8 cellular contexts compared by ENCODE assay signal in the genomic region with DNA sequence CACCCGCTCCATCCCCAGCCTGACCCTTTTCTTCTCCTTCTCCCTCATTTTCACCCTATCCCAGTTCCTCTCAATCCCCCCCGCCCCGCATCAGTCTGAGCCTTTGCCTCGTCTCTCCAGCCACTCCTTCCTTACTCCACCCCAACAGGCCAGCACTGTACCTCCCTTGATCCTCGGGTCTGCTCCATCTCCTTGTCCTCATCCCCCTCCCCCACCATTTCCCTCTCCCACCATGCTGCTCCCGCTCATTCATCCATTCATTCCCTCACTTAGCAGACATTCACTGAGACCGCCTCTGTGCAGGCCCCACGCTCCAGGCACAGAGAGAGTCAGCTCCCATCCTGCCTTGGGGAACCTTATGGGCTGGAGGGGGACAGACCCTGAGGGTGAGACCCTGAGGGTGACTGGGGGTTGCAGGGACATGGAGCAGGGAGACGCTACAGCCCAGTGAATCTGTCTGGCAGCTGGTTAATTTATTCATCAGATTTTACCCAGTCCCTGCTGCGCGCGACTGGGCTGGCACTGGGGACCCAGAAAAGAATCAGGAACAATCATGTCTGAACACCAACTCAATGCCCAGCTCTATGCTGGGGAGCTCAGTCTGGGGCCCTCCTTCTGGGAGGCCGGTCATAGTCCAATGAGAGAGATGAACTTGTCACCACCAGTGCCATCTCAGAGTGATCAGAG. TPM values are rescaled to one million over a fixed set of nuclear protein-coding genes. Genes with fewer than 3 reads are reported as not detected.
DNase-seq lines count a peak whose midpoint lies in the region; ATAC-seq and TF ChIP-seq lines count a peak whose summit lies in the region.

No MANE protein-coding gene starts in this region.

- intact Hi-C loops in gastrocnemius medialis (cut with DNase I; ENCODE audit: low total_unique reads) = loop anchor here (5.0 to 10.0 kb wide), 2 partner anchors 64 to 219 kb away; a partner anchor contains a TSS

- in situ Hi-C loops in gastrocnemius medialis (cut with MboI; ENCODE audit: low sequenced_read_pairs in 4 of 4) = no loop called here

- H3K4me3 ChIP-seq in H7 (ENCODE audit: insufficient read depth, low read depth, low read length) = peak overlapping the region; percentile 64
- H3K4me3 ChIP-seq in fibroblast of mammary gland (ENCODE audit: control insufficient read depth, low read depth, low read length) = peak overlapping the region; percentile 66
- H3K4me3 ChIP-seq in gastrocnemius medialis = peak overlapping the region; percentile 60 to 81 (median 73)

- H3K36me3 ChIP-seq in H7 (replicated peaks; ENCODE audit: control insufficient read depth, insufficient read depth, low read length) (no peaks in the 10 kb centered on the region), gastrocnemius medialis (peaks cover 0 to 15% of the 10 kb centered on the region in 2 donors)

- H3K27ac ChIP-seq in gastrocnemius medialis = peak overlapping the region in 1 of 4 donors; percentile 37

- no peak for DNase-seq in H7
- DNase-seq in SK-N-DZ (ENCODE audit: low spot score) = peak; percentile 37
- no peak for DNase-seq in fibroblast of mammary gland (ENCODE audit: low read depth)
- no peak for DNase-seq in gastrocnemius medialis
- DNase-seq in NOMO-1 treated with dmso at 0.1 percent for 144 hours (lab: John Stamatoyannopoulos, UW; ENCODE audit: unreplicated experiment) = no peak
- DNase-seq in NCI-H2171 treated with DMSO at 0.1 percent for 48 hours (lab: John Stamatoyannopoulos, UW) = no peak
- DNase-seq in SKM-1 treated with dmso at 0.1 percent for 144 hours (lab: John Stamatoyannopoulos, UW; ENCODE audit: unreplicated experiment) = no peak
- no peak for DNase-seq in ureter (ENCODE audit: low spot score)

- H3K27me3 ChIP-seq in H7 (ENCODE audit: control insufficient read depth, insufficient read depth, low read length) = peaks cover 17% of the 10 kb centered on the region
- H3K27me3 ChIP-seq in gastrocnemius medialis = no peaks in the 10 kb centered on the region

- H3K9me3 ChIP-seq in gastrocnemius medialis = no peaks in the 10 kb centered on the region

- ATAC-seq in gastrocnemius medialis = no peak

- H3K4me1 ChIP-seq in gastrocnemius medialis = peaks cover 4 to 5% of the 10 kb centered on the region in 2 donors

- no peak for TF ChIP-seq POLR2A in gastrocnemius medialis (IDR thresholded peaks at IDR 0.05)

- TF ChIP-seq CTCF in fibroblast of mammary gland (conservative IDR thresholded peaks at IDR 0.05; ENCODE audit: control insufficient read depth, insufficient read depth, low read depth, low read length) (no peak), gastrocnemius medialis (IDR thresholded peaks at IDR 0.05 in 4 of 5, conservative IDR thresholded peaks at IDR 0.05 in 1 of 5) (no peak)

RNA-seq across cellular contexts. Expression of a gene that starts 0.9 kb away (rescaled TPM):
- 3.7 and 6.4 TPM in 2 replicates for total RNA-seq in H7 (2014; rRNA removed; shearing (Covaris generic))
- polyA plus RNA-seq in SK-N-DZ (2014; cell fraction: cytosol; rRNA removed) = 8.0 and 18.4 TPM in 2 replicates
- 68.8 and 86.8 TPM in 2 replicates for polyA plus RNA-seq in SK-N-DZ (2014; cell fraction: nucleus; rRNA removed)
- total RNA-seq in gastrocnemius medialis = 1 to 10 TPM in 3 of 4 donors, under 1 TPM in 1; 0.22 to 4.7 (median 2.2) TPM
- total RNA-seq in ureter = 17.8 TPM

RNA-seq across cellular contexts. Expression of a gene that starts 18.3 kb away (rescaled TPM):
- total RNA-seq in H7 (2014; rRNA removed; shearing (Covaris generic)) = 6.8 and 14.0 TPM in 2 replicates
- 1.2 and 3.7 TPM in 2 replicates for polyA plus RNA-seq in SK-N-DZ (2014; cell fraction: cytosol; rRNA removed)
- polyA plus RNA-seq in SK-N-DZ (2014; cell fraction: nucleus; rRNA removed) = 4.4 and 11.4 TPM in 2 replicates
- total RNA-seq in gastrocnemius medialis = 1 to 10 TPM in 3 of 4 donors, under 1 TPM in 1; 0.63 to 4.3 (median 3.0) TPM
- total RNA-seq in ureter = 51.1 TPM

RNA-seq across cellular contexts. Expression of a gene that starts 19.4 kb away (rescaled TPM):
- 0.48 and 1.4 TPM in 2 replicates for total RNA-seq in H7 (2014; rRNA removed; shearing (Covaris generic))
- not detected in 2 replicates for polyA plus RNA-seq in SK-N-DZ (2014; cell fraction: cytosol; rRNA removed)
- 0.41 TPM in 1 of 2 replicates, not detected in the other for polyA plus RNA-seq in SK-N-DZ (2014; cell fraction: nucleus; rRNA removed)
- total RNA-seq in gastrocnemius medialis (100 to 1,000 TPM in 2 of 4 donors, 10 to 100 TPM in 2; 79.8 to 241 (median 139) TPM), ureter (80.9 TPM)

RNA-seq across cellular contexts. Expression of a gene that starts 27.9 kb away (rescaled TPM):
- total RNA-seq in H7 (2014; rRNA removed; shearing (Covaris generic)) = 5.0 and 17.2 TPM in 2 replicates
- 8.2 and 11.0 TPM in 2 replicates for polyA plus RNA-seq in SK-N-DZ (2014; cell fraction: cytosol; rRNA removed)
- polyA plus RNA-seq in SK-N-DZ (2014; cell fraction: nucleus; rRNA removed) = 40.1 and 53.4 TPM in 2 replicates
- total RNA-seq in gastrocnemius medialis (10 to 100 TPM; 14.8 to 19.5 (median 16.6) TPM), ureter (7.2 TPM)

RNA-seq across cellular contexts. Expression of a gene that starts 30.8 kb away (rescaled TPM):
- 53.2 and 58.6 TPM in 2 replicates for total RNA-seq in H7 (2014; rRNA removed; shearing (Covaris generic))
- 28.7 and 40.4 TPM in 2 replicates for polyA plus RNA-seq in SK-N-DZ (2014; cell fraction: cytosol; rRNA removed)
- polyA plus RNA-seq in SK-N-DZ (2014; cell fraction: nucleus; rRNA removed) = 22.9 and 29.9 TPM in 2 replicates
- 10 to 100 TPM; 22.2 to 45.8 (median 38.3) TPM for total RNA-seq in gastrocnemius medialis
- total RNA-seq in ureter = 81.1 TPM

Comparison
In these comparisons a context has a peak if more than half of its experiments do, and no peak if none do; other contexts are left out.
1. RNA of a gene that starts 19.4 kb away (total RNA-seq): 79.8 to 241 TPM in gastrocnemius medialis and 80.9 TPM in ureter (single experiment); 0.48 to 1.4 TPM in H7; every median in the first group is over 10 times any median in the second.
2. Peak in every context shown above with its lines, with median percentiles within 50 percentile points of each other: H3K4me3 ChIP-seq.